Comparison of ENCODE assay signal across 1 cellular context in the genomic region with DNA sequence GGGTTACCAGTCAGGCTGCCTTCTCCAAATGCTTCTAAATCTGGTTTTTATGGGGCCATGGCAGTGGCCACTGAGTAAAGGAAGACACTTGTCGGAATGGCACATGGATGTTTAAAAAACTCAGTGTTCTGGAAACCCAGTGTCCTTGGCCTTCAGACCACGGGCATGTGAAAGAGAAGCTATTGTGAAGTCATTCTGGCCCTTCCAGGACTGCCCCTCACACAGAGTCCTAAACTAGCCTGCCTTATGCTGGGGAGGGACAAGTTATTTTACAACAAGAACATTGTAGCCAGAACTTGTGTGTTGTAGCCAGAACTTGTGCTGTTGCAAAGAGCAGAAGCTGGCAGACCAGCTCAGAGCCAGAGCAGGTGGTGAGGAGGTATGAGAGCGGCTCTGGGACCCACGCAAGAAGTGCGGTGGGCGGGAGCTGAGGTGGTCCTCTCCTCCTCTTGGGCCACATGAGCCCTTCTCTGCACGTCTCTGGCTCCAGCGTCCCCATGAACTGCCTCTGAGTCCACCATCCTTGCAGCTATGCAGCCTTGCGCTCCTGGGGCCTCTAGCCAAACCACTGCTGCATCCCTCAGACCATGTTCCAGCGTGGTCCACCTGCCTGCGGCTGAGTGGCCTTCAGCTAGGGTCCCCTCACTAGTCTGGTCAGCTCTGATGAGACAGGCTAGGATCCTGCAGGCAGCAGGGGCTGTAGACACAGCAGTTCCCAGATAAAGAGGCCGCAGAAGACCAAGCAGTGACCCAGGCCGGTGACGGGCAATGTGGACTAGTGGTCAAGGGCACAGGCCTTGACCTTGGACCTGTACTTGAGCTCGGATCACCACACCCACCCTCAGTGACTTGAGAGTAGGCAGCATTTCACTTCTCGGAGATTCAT.
TF ChIP-seq lines count a peak whose summit lies in the region.

No MANE protein-coding gene starts in this region.

TF ChIP-seq in HepG2, 621 proteins besides CTCF, POLR2A, EP300 and RAD21:
- TF ChIP-seq HNF4A (CRISPR knock-in tag; IDR thresholded peaks at IDR 0.05) (peak; percentile 41; the same call in 1 of the 2 replicates), ZNF34 (CRISPR knock-in tag; IDR thresholded peaks at IDR 0.05; ENCODE audit: borderline replicate concordance) (no peak), ZFX (CRISPR knock-in tag; IDR thresholded peaks at IDR 0.05; ENCODE audit: low read depth) (peak; percentile 27; the same call in 1 of the 2 replicates), RXRA (CRISPR knock-in tag; IDR thresholded peaks at IDR 0.05) (0 out of 2 replicates have a peak, but pooled peaks have one; percentile 35), RARA (CRISPR knock-in tag; IDR thresholded peaks at IDR 0.05) (peak; percentile 70), ZNF12 (CRISPR knock-in tag; IDR thresholded peaks at IDR 0.05) (no peak), ZBTB46 (CRISPR knock-in tag; IDR thresholded peaks at IDR 0.05; ENCODE audit: borderline replicate concordance) (no peak), NR2F6 (IDR thresholded peaks at IDR 0.05) (no peak), NR2F6 (CRISPR knock-in tag; IDR thresholded peaks at IDR 0.05) (0 out of 2 replicates have a peak, but pooled peaks have one; percentile 17), ZFP91 (CRISPR knock-in tag; IDR thresholded peaks at IDR 0.05; ENCODE audit: borderline replicate concordance) (peak; percentile 47; the same call in 1 of the 2 replicates), ZNF232 (CRISPR knock-in tag; IDR thresholded peaks at IDR 0.05; ENCODE audit: borderline replicate concordance) (no peak), ZNF30 (CRISPR knock-in tag; IDR thresholded peaks at IDR 0.05) (no peak), XRCC5 (optimal IDR thresholded peaks at IDR 0.05; ENCODE audit: low read length) (peak; percentile 20), PHB2 (IDR thresholded peaks at IDR 0.05; ENCODE audit: partially characterized antibody) (no peak), ELF3 (CRISPR knock-in tag; IDR thresholded peaks at IDR 0.05) (no peak), ZNF597 (CRISPR knock-in tag; IDR thresholded peaks at IDR 0.05) (no peak), ZNF839 (CRISPR knock-in tag; IDR thresholded peaks at IDR 0.05; ENCODE audit: borderline replicate concordance) (no peak), GPN1 (CRISPR knock-in tag; IDR thresholded peaks at IDR 0.05; ENCODE audit: borderline replicate concordance) (0 out of 2 replicates have a peak, but pooled peaks have one; percentile 14), SMAD9 (CRISPR knock-in tag; IDR thresholded peaks at IDR 0.05) (no peak), BCL6 (CRISPR knock-in tag; IDR thresholded peaks at IDR 0.05) (0 out of 2 replicates have a peak, but pooled peaks have one; percentile 11), SKI (IDR thresholded peaks at IDR 0.05; ENCODE audit: partially characterized antibody) (peak; percentile 68)
- TF ChIP-seq, protein P1, sequence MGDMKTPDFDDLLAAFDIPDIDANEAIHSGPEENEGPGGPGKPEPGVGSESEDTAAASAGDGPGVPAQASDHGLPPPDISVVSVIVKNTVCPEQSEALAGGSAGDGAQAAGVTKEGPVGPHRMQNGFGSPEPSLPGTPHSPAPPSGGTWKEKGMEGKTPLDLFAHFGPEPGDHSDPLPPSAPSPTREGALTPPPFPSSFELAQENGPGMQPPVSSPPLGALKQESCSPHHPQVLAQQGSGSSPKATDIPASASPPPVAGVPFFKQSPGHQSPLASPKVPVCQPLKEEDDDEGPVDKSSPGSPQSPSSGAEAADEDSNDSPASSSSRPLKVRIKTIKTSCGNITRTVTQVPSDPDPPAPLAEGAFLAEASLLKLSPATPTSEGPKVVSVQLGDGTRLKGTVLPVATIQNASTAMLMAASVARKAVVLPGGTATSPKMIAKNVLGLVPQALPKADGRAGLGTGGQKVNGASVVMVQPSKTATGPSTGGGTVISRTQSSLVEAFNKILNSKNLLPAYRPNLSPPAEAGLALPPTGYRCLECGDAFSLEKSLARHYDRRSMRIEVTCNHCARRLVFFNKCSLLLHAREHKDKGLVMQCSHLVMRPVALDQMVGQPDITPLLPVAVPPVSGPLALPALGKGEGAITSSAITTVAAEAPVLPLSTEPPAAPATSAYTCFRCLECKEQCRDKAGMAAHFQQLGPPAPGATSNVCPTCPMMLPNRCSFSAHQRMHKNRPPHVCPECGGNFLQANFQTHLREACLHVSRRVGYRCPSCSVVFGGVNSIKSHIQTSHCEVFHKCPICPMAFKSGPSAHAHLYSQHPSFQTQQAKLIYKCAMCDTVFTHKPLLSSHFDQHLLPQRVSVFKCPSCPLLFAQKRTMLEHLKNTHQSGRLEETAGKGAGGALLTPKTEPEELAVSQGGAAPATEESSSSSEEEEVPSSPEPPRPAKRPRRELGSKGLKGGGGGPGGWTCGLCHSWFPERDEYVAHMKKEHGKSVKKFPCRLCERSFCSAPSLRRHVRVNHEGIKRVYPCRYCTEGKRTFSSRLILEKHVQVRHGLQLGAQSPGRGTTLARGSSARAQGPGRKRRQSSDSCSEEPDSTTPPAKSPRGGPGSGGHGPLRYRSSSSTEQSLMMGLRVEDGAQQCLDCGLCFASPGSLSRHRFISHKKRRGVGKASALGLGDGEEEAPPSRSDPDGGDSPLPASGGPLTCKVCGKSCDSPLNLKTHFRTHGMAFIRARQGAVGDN (CRISPR knock-in tag; IDR thresholded peaks at IDR 0.05): peak; percentile 25; the same call in 1 of the 2 replicates
- TF ChIP-seq, protein P2, sequence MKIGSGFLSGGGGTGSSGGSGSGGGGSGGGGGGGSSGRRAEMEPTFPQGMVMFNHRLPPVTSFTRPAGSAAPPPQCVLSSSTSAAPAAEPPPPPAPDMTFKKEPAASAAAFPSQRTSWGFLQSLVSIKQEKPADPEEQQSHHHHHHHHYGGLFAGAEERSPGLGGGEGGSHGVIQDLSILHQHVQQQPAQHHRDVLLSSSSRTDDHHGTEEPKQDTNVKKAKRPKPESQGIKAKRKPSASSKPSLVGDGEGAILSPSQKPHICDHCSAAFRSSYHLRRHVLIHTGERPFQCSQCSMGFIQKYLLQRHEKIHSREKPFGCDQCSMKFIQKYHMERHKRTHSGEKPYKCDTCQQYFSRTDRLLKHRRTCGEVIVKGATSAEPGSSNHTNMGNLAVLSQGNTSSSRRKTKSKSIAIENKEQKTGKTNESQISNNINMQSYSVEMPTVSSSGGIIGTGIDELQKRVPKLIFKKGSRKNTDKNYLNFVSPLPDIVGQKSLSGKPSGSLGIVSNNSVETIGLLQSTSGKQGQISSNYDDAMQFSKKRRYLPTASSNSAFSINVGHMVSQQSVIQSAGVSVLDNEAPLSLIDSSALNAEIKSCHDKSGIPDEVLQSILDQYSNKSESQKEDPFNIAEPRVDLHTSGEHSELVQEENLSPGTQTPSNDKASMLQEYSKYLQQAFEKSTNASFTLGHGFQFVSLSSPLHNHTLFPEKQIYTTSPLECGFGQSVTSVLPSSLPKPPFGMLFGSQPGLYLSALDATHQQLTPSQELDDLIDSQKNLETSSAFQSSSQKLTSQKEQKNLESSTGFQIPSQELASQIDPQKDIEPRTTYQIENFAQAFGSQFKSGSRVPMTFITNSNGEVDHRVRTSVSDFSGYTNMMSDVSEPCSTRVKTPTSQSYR (CRISPR knock-in tag; IDR thresholded peaks at IDR 0.05; ENCODE audit: borderline replicate concordance): no peak
